Comparison of ENCODE assay signal across 8 cellular contexts in the genomic region with DNA sequence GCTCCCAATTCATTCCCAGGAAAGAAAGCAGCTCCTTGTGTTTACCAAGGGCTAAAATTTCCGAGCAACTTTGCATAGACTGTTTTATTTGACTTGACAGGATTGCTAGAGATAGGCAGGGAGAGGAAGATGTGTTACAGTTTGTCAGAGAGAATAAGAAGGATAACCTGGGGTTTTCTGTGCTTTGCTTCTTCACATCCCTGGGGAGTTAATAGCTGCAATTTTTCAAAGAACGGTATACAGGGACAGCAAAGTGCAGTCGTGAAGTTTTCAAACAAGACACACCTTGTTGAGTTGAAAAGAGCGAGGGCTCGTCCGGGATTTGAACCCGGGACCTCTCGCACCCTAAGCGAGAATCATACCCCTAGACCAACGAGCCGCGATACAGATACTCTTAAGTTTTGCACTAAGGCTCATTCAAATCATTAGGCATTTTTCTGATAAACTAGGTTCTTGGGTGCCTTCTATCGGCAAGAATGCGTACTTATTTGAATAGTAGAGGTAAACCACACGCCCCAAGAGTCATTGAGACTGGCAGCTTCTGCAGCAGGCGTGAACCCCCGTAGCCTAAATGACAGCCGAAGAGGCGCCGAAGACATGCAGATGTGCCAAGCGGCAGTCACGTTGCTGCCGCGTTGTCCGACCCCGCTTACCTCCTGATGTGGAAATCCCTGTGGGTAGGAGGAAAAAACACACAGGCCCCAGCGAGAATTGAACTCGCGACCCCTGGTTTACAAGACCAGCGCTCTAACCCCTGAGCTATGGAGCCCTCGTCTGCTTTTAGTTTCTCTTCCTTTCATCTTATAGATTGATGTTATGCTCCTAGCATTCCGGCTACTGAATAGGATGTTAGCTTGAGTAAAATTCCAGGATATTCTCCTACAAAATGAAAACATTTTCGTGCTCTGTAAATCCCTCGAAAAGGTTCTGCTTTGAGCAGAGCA.
DNase-seq lines count a peak whose midpoint lies in the region; ATAC-seq and TF ChIP-seq lines count a peak whose summit lies in the region.

No MANE protein-coding gene starts in this region.

- peak overlapping the region; percentile 69 for H3K4me3 ChIP-seq in retinal pigment epithelial cell (ENCODE audit: low read length)

- ATAC-seq in GM18498 (IDR thresholded peaks at IDR 0.05; ENCODE audit: unreplicated experiment) (peak; percentile 69), HG02943 (IDR thresholded peaks at IDR 0.05; ENCODE audit: low read depth, unreplicated experiment) (peak; percentile 64)

- DNase-seq in NCI-H187 (lab: John Stamatoyannopoulos, UW): peak; percentile 78 to 92
- peak; percentile 66 for DNase-seq in T-helper 22 cell (ENCODE audit: low read depth)
- DNase-seq in astrocyte of the hippocampus (ENCODE audit: low read depth, low spot score): peak; percentile 94
- peak in 49 of 51 donors; percentile 29 to 98 (median 62) for DNase-seq in hypothalamus (lab: John Stamatoyannopoulos, UW)
- DNase-seq in retinal pigment epithelial cell (ENCODE audit: low read depth): peak; percentile 85
- DNase-seq in cortex of kidney (lab: John Stamatoyannopoulos, UW): no peak

- TF ChIP-seq CTCF in retinal pigment epithelial cell (conservative IDR thresholded peaks at IDR 0.05; ENCODE audit: low read depth, low read length): peak; percentile 74
